Comparison of ENCODE assay signal across 16 cellular contexts in genomic region chr3:160660899-160661298, GRCh38. TPM values are rescaled to one million over a fixed set of nuclear protein-coding genes. Genes with fewer than 3 reads are reported as not detected.
DNase-seq lines count a peak whose midpoint lies in the region; ATAC-seq, FAIRE-seq and TF ChIP-seq lines count a peak whose summit lies in the region.
"Had no signal": no experiment of that assay in that cellular context is flagged by ENCODE, and none has a peak within 500 bp of the region (broad histone marks: within the 10 kb centered on the region; RNA-seq: fewer than 3 reads in every experiment).

No MANE protein-coding gene starts in this region.

- H3K23ac ChIP-seq in neuronal stem cell (ENCODE audit: low read depth, low read length, poor library complexity) = no peak overlapping the region

- no peak overlapping the region for H3K4ac ChIP-seq in neuronal stem cell (ENCODE audit: low read length)

- H3K79me1 ChIP-seq in neuronal stem cell (ENCODE audit: low read depth, low read length) = no peaks in the 10 kb centered on the region

- H3K27me3 ChIP-seq in neuronal stem cell (ENCODE audit: control insufficient read depth in 3 of 3, insufficient read depth in 3 of 3, low read depth in 1 of 3, low read length in 3 of 3) = no peaks in the 10 kb centered on the region
- H3K27me3 ChIP-seq: BLaER1 had no signal

- peak overlapping the region; percentile 66 for H3K27ac ChIP-seq in neuronal stem cell (replicated peaks; ENCODE audit: low read length)
- H3K27ac ChIP-seq: BLaER1 had no signal

- H3K14ac ChIP-seq in neuronal stem cell (ENCODE audit: low read length) = no peak overlapping the region

- no peak for ATAC-seq in effector memory CD8-positive, alpha-beta T cell (replicated peaks)
- ATAC-seq: HepG2 had no signal

- no peak overlapping the region for H4K8ac ChIP-seq in neuronal stem cell (ENCODE audit: low read depth, low read length)

- no peaks in the 10 kb centered on the region for H3K9me3 Mint-ChIP-seq in effector memory CD8-positive, alpha-beta T cell
- H3K9me3 Mint-ChIP-seq: CD8-positive, alpha-beta memory T cell; HFFc6 had no signal

- no peak overlapping the region for H2BK12ac ChIP-seq in neuronal stem cell (ENCODE audit: low read length)

- no peak overlapping the region for H3K4me3 ChIP-seq in neuronal stem cell (ENCODE audit: low read length in 2 of 2)
- H3K4me3 ChIP-seq: BLaER1 had no signal

- H3K4me3 Mint-ChIP-seq in effector memory CD8-positive, alpha-beta T cell = no peak overlapping the region
- H3K4me3 Mint-ChIP-seq: CD8-positive, alpha-beta memory T cell; H9; HFFc6 had no signal

- FAIRE-seq in GM12892 (lab: Jason Lieb, UNC) = peak; percentile 42
- FAIRE-seq: HepG2, HTR-8/SVneo had no signal

- H3K18ac ChIP-seq in neuronal stem cell (ENCODE audit: low read length) = peak overlapping the region; percentile 77

- H3K36me3 ChIP-seq in neuronal stem cell (replicated peaks in 1 of 2; ENCODE audit: control insufficient read depth in 2 of 2, insufficient read depth in 2 of 2, low read length in 2 of 2) = no peaks in the 10 kb centered on the region
- H3K36me3 ChIP-seq: BLaER1 had no signal

- H3K27ac Mint-ChIP-seq in effector memory CD8-positive, alpha-beta T cell = no peak overlapping the region
- H3K27ac Mint-ChIP-seq: CD8-positive, alpha-beta memory T cell; H9; HFFc6 had no signal

- peaks cover 6 to 20% of the 10 kb centered on the region in 2 donors for H3K4me1 ChIP-seq in neuronal stem cell (ENCODE audit: control insufficient read depth in 2 of 2, insufficient read depth in 1 of 2, low read depth in 1 of 2, low read length in 2 of 2)
- H3K4me1 ChIP-seq: BLaER1 had no signal

- peaks cover 0 to 2% of the 10 kb centered on the region in 2 donors for H3K4me1 Mint-ChIP-seq in effector memory CD8-positive, alpha-beta T cell (ENCODE audit: low read depth in 2 of 2)

- H4K91ac ChIP-seq in neuronal stem cell (ENCODE audit: low read depth, low read length, poor library complexity) = no peak overlapping the region

- DNase-seq in GM12892 (ENCODE audit: insufficient read length) = no peak
- peak; percentile 69 for DNase-seq in M059J (ENCODE audit: low read depth)
- DNase-seq in left kidney (ENCODE audit: low read depth, low spot score) = peak; percentile 13
- no peak for DNase-seq in neuronal stem cell (ENCODE audit: low spot score)
- no peak for DNase-seq in effector memory CD8-positive, alpha-beta T cell
- no peak for DNase-seq in central memory CD4-positive, alpha-beta T cell
- no peak for DNase-seq in stimulated activated CD4-positive, alpha-beta T cell treated with anti-CD3 and anti-CD28 coated beads, Interleukin-15, amount 100 ng/mL, for 24 hours
- DNase-seq: 8988T; AML-193; CD8-positive, alpha-beta memory T cell; GOT3; H9; HFFc6 had no signal

- no peak for TF ChIP-seq POLR2A in GM12892 (IDR thresholded peaks at IDR 0.05; ENCODE audit: low read depth, low read length)

- no peak overlapping the region for H2BK120ac ChIP-seq in neuronal stem cell (ENCODE audit: low read depth, low read length)

- H3K4me2 ChIP-seq in neuronal stem cell (ENCODE audit: insufficient read depth, low read length, poor library complexity, severe bottlenecking) = no peak overlapping the region
- H3K4me2 ChIP-seq: BLaER1 had no signal

- H3K27me3 Mint-ChIP-seq in effector memory CD8-positive, alpha-beta T cell = peaks cover 24 to 31% of the 10 kb centered on the region in 2 donors

- H2AK5ac ChIP-seq in neuronal stem cell (ENCODE audit: low read depth, low read length) = no peak overlapping the region

- H2AFZ ChIP-seq in neuronal stem cell (ENCODE audit: low read length) = peak overlapping the region; percentile 66

- no peak overlapping the region for H2BK15ac ChIP-seq in neuronal stem cell (ENCODE audit: low read length)

- H3K9me3 ChIP-seq in neuronal stem cell (replicated peaks in 1 of 2; ENCODE audit: control insufficient read depth in 2 of 2, insufficient read depth in 1 of 2, low read depth in 1 of 2, low read length in 2 of 2) = peaks cover 0 to 3% of the 10 kb centered on the region in 2 donors
- H3K9me3 ChIP-seq: BLaER1 had no signal

- no CpG with 5 or more reads among the region's 6 CpGs for WGBS in neuronal stem cell (ENCODE audit: extremely low coverage in 2 of 2, insufficient read length in 2 of 2, insufficient replicate concordance in 1 of 2), 2 donors

- no peak overlapping the region for H2BK5ac ChIP-seq in neuronal stem cell (ENCODE audit: low read length)

- H3K36me3 Mint-ChIP-seq in effector memory CD8-positive, alpha-beta T cell (ENCODE audit: insufficient read depth) = no peaks in the 10 kb centered on the region
- H3K36me3 Mint-ChIP-seq: CD8-positive, alpha-beta memory T cell had no signal

- H3K9ac ChIP-seq in neuronal stem cell (ENCODE audit: low read depth, low read length, poor library complexity) = no peak overlapping the region
- H3K9ac ChIP-seq: BLaER1 had no signal

RNA-seq across cellular contexts. Expression of gene ARL14, which starts 16.1 kb away (rescaled TPM):
- 0.34 TPM for polyA plus RNA-seq in GM12892 (2012; ENCODE audit: missing spikeins)
- 0.44 and 3.0 TPM in 2 replicates for total RNA-seq in M059J (2014; rRNA removed; shearing (Covaris generic))
- polyA plus RNA-seq in neuronal stem cell (2013, experiment 1 of 2) = not detected
- not detected for polyA plus RNA-seq in neuronal stem cell (2013, experiment 2 of 2)
- total RNA-seq: CD8-positive, alpha-beta memory T cell; H9 had no signal
- polyA plus RNA-seq: CD8-positive, alpha-beta memory T cell; HepG2 had no signal

Comparison
In these comparisons a context has a peak if more than half of its experiments do, and no peak if none do; other contexts are left out.
1. DNase-seq: peak in M059J (single experiment) and left kidney (single experiment); none in GM12892 (single experiment), neuronal stem cell (single experiment), effector memory CD8-positive, alpha-beta T cell (0 of 3), central memory CD4-positive, alpha-beta T cell (single experiment) and stimulated activated CD4-positive, alpha-beta T cell treated with anti-CD3 and anti-CD28 coated beads, Interleukin-15, amount 100 ng/mL, for 24 hours (single experiment).